Comparison of ENCODE assay signal across 1 cellular context in the genomic region with DNA sequence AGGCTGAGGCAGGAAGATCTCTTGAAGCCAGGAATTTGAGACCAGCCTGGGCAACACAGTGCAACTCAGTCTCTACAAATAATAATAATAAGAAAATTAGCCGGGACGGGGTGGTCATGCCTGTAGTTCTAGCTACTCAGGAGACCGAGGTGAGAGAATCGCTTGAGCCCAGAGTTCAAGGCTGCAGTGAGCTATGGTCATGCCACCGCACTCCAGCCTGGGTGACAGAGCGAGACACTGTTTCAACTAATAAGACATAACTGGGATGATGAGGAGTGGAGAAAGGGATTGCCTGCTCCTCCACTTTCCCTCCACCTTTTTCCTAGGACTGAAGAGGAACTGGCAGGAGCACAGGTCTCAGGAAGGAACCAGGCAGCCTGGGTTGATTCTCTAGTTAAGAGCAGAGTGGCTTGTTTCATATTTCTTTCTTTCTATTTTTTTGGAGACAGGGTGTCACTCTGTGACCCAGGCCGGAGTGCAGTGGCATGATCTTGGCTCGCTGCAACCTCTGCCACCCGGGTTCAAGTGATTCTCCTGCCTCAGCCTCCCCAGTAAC.
TF ChIP-seq lines count a peak whose summit lies in the region.

No MANE protein-coding gene starts in this region.

TF ChIP-seq in WTC11, 78 proteins besides CTCF, POLR2A, EP300 and RAD21 (continued from another document):
- TF ChIP-seq AFF4 (CRISPR knock-in tag; IDR thresholded peaks at IDR 0.05; ENCODE audit: borderline replicate concordance) (no peak), HMGA2 (CRISPR knock-in tag; IDR thresholded peaks at IDR 0.05) (no peak), ZNF396 (CRISPR knock-in tag; IDR thresholded peaks at IDR 0.05; ENCODE audit: borderline replicate concordance) (no peak), ATF3 (CRISPR knock-in tag; conservative IDR thresholded peaks at IDR 0.05) (no peak), MXD4 (CRISPR knock-in tag; IDR thresholded peaks at IDR 0.05; ENCODE audit: borderline replicate concordance) (no peak), SMAD4 (CRISPR knock-in tag; IDR thresholded peaks at IDR 0.05) (no peak), JAZF1 (CRISPR knock-in tag; IDR thresholded peaks at IDR 0.05) (no peak), HMGXB4 (CRISPR knock-in tag; IDR thresholded peaks at IDR 0.05) (no peak)
- TF ChIP-seq, protein P1, sequence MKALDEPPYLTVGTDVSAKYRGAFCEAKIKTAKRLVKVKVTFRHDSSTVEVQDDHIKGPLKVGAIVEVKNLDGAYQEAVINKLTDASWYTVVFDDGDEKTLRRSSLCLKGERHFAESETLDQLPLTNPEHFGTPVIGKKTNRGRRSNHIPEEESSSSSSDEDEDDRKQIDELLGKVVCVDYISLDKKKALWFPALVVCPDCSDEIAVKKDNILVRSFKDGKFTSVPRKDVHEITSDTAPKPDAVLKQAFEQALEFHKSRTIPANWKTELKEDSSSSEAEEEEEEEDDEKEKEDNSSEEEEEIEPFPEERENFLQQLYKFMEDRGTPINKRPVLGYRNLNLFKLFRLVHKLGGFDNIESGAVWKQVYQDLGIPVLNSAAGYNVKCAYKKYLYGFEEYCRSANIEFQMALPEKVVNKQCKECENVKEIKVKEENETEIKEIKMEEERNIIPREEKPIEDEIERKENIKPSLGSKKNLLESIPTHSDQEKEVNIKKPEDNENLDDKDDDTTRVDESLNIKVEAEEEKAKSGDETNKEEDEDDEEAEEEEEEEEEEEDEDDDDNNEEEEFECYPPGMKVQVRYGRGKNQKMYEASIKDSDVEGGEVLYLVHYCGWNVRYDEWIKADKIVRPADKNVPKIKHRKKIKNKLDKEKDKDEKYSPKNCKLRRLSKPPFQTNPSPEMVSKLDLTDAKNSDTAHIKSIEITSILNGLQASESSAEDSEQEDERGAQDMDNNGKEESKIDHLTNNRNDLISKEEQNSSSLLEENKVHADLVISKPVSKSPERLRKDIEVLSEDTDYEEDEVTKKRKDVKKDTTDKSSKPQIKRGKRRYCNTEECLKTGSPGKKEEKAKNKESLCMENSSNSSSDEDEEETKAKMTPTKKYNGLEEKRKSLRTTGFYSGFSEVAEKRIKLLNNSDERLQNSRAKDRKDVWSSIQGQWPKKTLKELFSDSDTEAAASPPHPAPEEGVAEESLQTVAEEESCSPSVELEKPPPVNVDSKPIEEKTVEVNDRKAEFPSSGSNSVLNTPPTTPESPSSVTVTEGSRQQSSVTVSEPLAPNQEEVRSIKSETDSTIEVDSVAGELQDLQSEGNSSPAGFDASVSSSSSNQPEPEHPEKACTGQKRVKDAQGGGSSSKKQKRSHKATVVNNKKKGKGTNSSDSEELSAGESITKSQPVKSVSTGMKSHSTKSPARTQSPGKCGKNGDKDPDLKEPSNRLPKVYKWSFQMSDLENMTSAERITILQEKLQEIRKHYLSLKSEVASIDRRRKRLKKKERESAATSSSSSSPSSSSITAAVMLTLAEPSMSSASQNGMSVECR (CRISPR knock-in tag; IDR thresholded peaks at IDR 0.05; ENCODE audit: borderline replicate concordance), result no peak
- TF ChIP-seq, protein P2, sequence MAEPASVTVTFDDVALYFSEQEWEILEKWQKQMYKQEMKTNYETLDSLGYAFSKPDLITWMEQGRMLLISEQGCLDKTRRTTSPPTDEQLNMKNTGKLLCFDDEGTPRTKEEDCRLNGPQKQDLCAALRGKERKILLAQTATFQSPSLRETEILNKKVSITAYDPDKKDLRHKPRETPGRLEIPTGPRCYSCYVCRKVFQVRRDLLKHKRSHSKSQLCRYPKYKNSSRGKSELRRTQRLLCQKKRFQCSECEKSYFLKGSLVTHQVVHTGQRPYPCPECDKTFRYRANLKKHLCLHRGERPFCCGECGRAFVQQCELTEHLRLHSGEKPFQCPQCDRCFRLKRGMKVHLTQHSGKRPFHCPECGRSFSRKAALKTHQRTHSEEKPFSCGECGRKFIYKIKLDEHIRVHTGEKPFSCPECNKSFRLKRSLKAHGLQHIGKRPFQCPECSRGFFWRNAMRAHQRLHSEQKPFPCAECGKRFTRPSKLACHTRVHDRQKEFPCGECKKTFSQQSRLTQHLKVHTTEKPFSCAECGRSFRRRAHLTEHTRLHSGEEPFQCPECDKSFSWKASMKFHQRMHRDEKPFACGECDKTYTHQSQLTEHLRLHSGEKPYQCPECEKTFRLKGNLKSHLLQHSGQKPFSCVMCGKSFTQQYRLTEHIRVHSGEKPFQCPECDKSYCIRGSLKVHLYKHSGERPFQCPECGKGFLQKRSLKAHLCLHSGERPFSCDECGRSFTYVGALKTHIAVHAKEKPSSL (CRISPR knock-in tag; conservative IDR thresholded peaks at IDR 0.05), result no peak
